11 cellular contexts compared by ENCODE assay signal in genomic region chr1:27032119-27032461, GRCh38. TPM values are rescaled to one million over a fixed set of nuclear protein-coding genes. Genes with fewer than 3 reads are reported as not detected.
DNase-seq lines count a peak whose midpoint lies in the region; ATAC-seq and TF ChIP-seq lines count a peak whose summit lies in the region.
"Had no signal": no experiment of that assay in that cellular context is flagged by ENCODE, and none has a peak within 500 bp of the region (broad histone marks: within the 10 kb centered on the region; RNA-seq: fewer than 3 reads in every experiment).

No MANE protein-coding gene starts in this region.

- H3K4me1 ChIP-seq in left ventricle myocardium inferior: peaks cover 15% of the 10 kb centered on the region
- peaks cover 15% of the 10 kb centered on the region for H3K4me1 ChIP-seq in fibroblast of lung (ENCODE audit: control insufficient read depth, extremely low read depth, insufficient read depth, low read length)
- peaks cover 14% of the 10 kb centered on the region for H3K4me1 ChIP-seq in osteoblast (ENCODE audit: insufficient read depth, low read length)

- H3K4me1 Mint-ChIP-seq in activated CD8-positive, alpha-beta memory T cell treated with anti-CD3 and anti-CD28 coated beads, Interleukin-2, amount 10 ng/mL, durations not matched to agents 7 days and 5 days: no peaks in the 10 kb centered on the region
- peaks cover 3% of the 10 kb centered on the region for H3K4me1 Mint-ChIP-seq in activated naive CD8-positive, alpha-beta T cell treated with anti-CD3 and anti-CD28 coated beads for 36 hours

- H3K4me2 ChIP-seq in fibroblast of lung (ENCODE audit: extremely low read depth, insufficient read depth, low read length): peak overlapping the region; percentile 77
- H3K4me2 ChIP-seq in osteoblast (ENCODE audit: insufficient read depth, low read length): peak overlapping the region; percentile 87
- H3K4me2 ChIP-seq: KMS-11 had no signal

- TF ChIP-seq CTCF in left ventricle myocardium inferior (IDR thresholded peaks at IDR 0.05; ENCODE audit: borderline replicate concordance): no peak
- TF ChIP-seq CTCF in fibroblast of lung (conservative IDR thresholded peaks at IDR 0.05 in 1 of 2, IDR thresholded peaks at IDR 0.05 in 1 of 2; ENCODE audit: low read depth in 1 of 2, low read length in 2 of 2): no peak
- TF ChIP-seq CTCF in osteoblast (IDR thresholded peaks at IDR 0.05; ENCODE audit: extremely low read depth, low read depth, low read length): no peak

- H3K36me3 Mint-ChIP-seq in activated CD8-positive, alpha-beta memory T cell treated with anti-CD3 and anti-CD28 coated beads, Interleukin-2, amount 10 ng/mL, durations not matched to agents 7 days and 5 days: no peaks in the 10 kb centered on the region
- no peaks in the 10 kb centered on the region for H3K36me3 Mint-ChIP-seq in activated naive CD8-positive, alpha-beta T cell treated with anti-CD3 and anti-CD28 coated beads for 36 hours

- intact Hi-C loops in left ventricle myocardium inferior (cut with micrococcal nuclease): no loop called here
- intact Hi-C loops in Right ventricle myocardium superior (cut with DNase I): no loop called here

- CTCF ChIA-PET in activated CD8-positive, alpha-beta memory T cell treated with anti-CD3 and anti-CD28 coated beads, Interleukin-2, amount 10 ng/mL, durations not matched to agents 7 days and 5 days (lab: Charles Lee): interaction anchor here (1.7 kb wide), 1 partner anchor 12 kb away, joined by 8 read pairs; no protein-coding TSS in a partner anchor

- no peaks in the 10 kb centered on the region for H3K27me3 ChIP-seq in left ventricle myocardium inferior (ENCODE audit: low read depth)
- no peaks in the 10 kb centered on the region for H3K27me3 ChIP-seq in fibroblast of lung (ENCODE audit: control insufficient read depth, insufficient read depth, low read length)
- no peaks in the 10 kb centered on the region for H3K27me3 ChIP-seq in osteoblast (ENCODE audit: insufficient read depth, low read length)

- H3K36me3 ChIP-seq in left ventricle myocardium inferior: no peaks in the 10 kb centered on the region
- no peaks in the 10 kb centered on the region for H3K36me3 ChIP-seq in fibroblast of lung (ENCODE audit: control insufficient read depth, insufficient read depth, low read length)
- H3K36me3 ChIP-seq in osteoblast (ENCODE audit: insufficient read depth, low read length): no peaks in the 10 kb centered on the region

- H3K27ac Mint-ChIP-seq in activated CD8-positive, alpha-beta memory T cell treated with anti-CD3 and anti-CD28 coated beads, Interleukin-2, amount 10 ng/mL, durations not matched to agents 7 days and 5 days: no peak overlapping the region
- no peak overlapping the region for H3K27ac Mint-ChIP-seq in activated naive CD8-positive, alpha-beta T cell treated with anti-CD3 and anti-CD28 coated beads for 36 hours

- H3K4me3 ChIP-seq in left ventricle myocardium inferior (peak overlapping the region; percentile 59), fibroblast of lung (replicated peaks in 1 of 4; ENCODE audit: control extremely low read depth in 1 of 4, insufficient read depth in 1 of 4, low read depth in 3 of 4, low read length in 4 of 4) (peak overlapping the region in 1 of 4 experiments; percentile 45), osteoblast (ENCODE audit: insufficient read depth, low read length) (peak overlapping the region; percentile 68)

- no peaks in the 10 kb centered on the region for H4K20me1 ChIP-seq in fibroblast of lung (ENCODE audit: control insufficient read depth, extremely low read depth, insufficient read depth, low read length)
- H4K20me1 ChIP-seq in osteoblast (ENCODE audit: insufficient read depth, low read length): no peaks in the 10 kb centered on the region

- H3K27ac ChIP-seq in left ventricle myocardium inferior (replicated peaks) (peak overlapping the region; percentile 78), fibroblast of lung (ENCODE audit: insufficient read depth, low read length) (no peak overlapping the region), osteoblast (ENCODE audit: low read depth, low read length) (peak overlapping the region; percentile 11)
- H3K27ac ChIP-seq: KMS-11 had no signal

- no peaks in the 10 kb centered on the region for H3K9me3 ChIP-seq in left ventricle myocardium inferior (replicated peaks)
- H3K9me3 ChIP-seq in fibroblast of lung (ENCODE audit: control insufficient read depth, insufficient read depth, low read depth, low read length): no peaks in the 10 kb centered on the region
- no peaks in the 10 kb centered on the region for H3K9me3 ChIP-seq in osteoblast (ENCODE audit: low read depth, low read length)

- H3K79me2 ChIP-seq in fibroblast of lung (ENCODE audit: control insufficient read depth, insufficient read depth, low read length): no peaks in the 10 kb centered on the region
- H3K79me2 ChIP-seq in osteoblast (ENCODE audit: insufficient read depth, low read length): no peaks in the 10 kb centered on the region

- H3K27me3 Mint-ChIP-seq in activated CD8-positive, alpha-beta memory T cell treated with anti-CD3 and anti-CD28 coated beads, Interleukin-2, amount 10 ng/mL, durations not matched to agents 7 days and 5 days: peaks cover 6% of the 10 kb centered on the region
- H3K27me3 Mint-ChIP-seq in activated naive CD8-positive, alpha-beta T cell treated with anti-CD3 and anti-CD28 coated beads for 36 hours: no peaks in the 10 kb centered on the region

- ATAC-seq in Right ventricle myocardium superior (ENCODE audit: poor library complexity): no peak
- ATAC-seq in GM19463 (IDR thresholded peaks at IDR 0.05; ENCODE audit: unreplicated experiment): no peak
- ATAC-seq in activated CD8-positive, alpha-beta memory T cell treated with anti-CD3 and anti-CD28 coated beads, Interleukin-2, amount 10 ng/mL, durations not matched to agents 7 days and 5 days: no peak
- ATAC-seq in GM19351 (IDR thresholded peaks at IDR 0.05; ENCODE audit: unreplicated experiment): no peak

- H2AFZ ChIP-seq in fibroblast of lung (ENCODE audit: low read length) (peak overlapping the region; percentile 79), osteoblast (ENCODE audit: low read length) (peak overlapping the region; percentile 96)

- DNase-seq in left ventricle myocardium inferior (no peak), Right ventricle myocardium superior (no peak), fibroblast of lung (ENCODE audit: low read depth in 2 of 2) (no peak), osteoblast (ENCODE audit: insufficient read length, low spot score, missing footprints) (no peak)
- DNase-seq in activated CD8-positive, alpha-beta memory T cell treated with anti-CD3 and anti-CD28 coated beads, Interleukin-2, amount 10 ng/mL, durations not matched to agents 7 days and 5 days: no peak
- DNase-seq in activated naive CD8-positive, alpha-beta T cell treated with anti-CD3 and anti-CD28 coated beads for 36 hours: no peak
- DNase-seq: activated CD4-positive, CD25-positive, alpha-beta regulatory T cell; activated effector memory CD4-positive, alpha-beta T cell treated with anti-CD3 and anti-CD28 coated beads, Interleukin-2, amount 50 U/mL, for 16 hours had no signal

- H3K9me3 Mint-ChIP-seq in activated CD8-positive, alpha-beta memory T cell treated with anti-CD3 and anti-CD28 coated beads, Interleukin-2, amount 10 ng/mL, durations not matched to agents 7 days and 5 days (ENCODE audit: low read depth): no peaks in the 10 kb centered on the region
- no peaks in the 10 kb centered on the region for H3K9me3 Mint-ChIP-seq in activated naive CD8-positive, alpha-beta T cell treated with anti-CD3 and anti-CD28 coated beads for 36 hours

- H3K9ac ChIP-seq in fibroblast of lung (ENCODE audit: insufficient read depth, low read length): no peak overlapping the region
- H3K9ac ChIP-seq: KMS-11 had no signal

- H3K4me3 Mint-ChIP-seq in activated CD8-positive, alpha-beta memory T cell treated with anti-CD3 and anti-CD28 coated beads, Interleukin-2, amount 10 ng/mL, durations not matched to agents 7 days and 5 days: no peak overlapping the region
- no peak overlapping the region for H3K4me3 Mint-ChIP-seq in activated naive CD8-positive, alpha-beta T cell treated with anti-CD3 and anti-CD28 coated beads for 36 hours

RNA-seq across cellular contexts. Expression of gene TENT5B, which starts 19.4 kb away (rescaled TPM):
- total RNA-seq in left ventricle myocardium inferior: 30.2 TPM
- 34.6 TPM for total RNA-seq in Right ventricle myocardium superior
- 0.50 and 1.0 TPM in 2 replicates for total RNA-seq in fibroblast of lung
- 1.9 and 9.3 TPM in 2 replicates for polyA plus RNA-seq in fibroblast of lung
- 2.0 and 10.8 TPM in 2 replicates for polyA plus RNA-seq in fibroblast of lung (2012)
- 3.7 and 13.7 TPM in 2 replicates for polyA minus RNA-seq in fibroblast of lung (ENCODE audit: low replicate concordance)
- total RNA-seq in osteoblast: 10.0 and 11.2 TPM in 2 replicates
- not detected for total RNA-seq in activated CD8-positive, alpha-beta memory T cell treated with anti-CD3 and anti-CD28 coated beads, Interleukin-2, amount 10 ng/mL, durations not matched to agents 7 days and 5 days
- total RNA-seq in activated naive CD8-positive, alpha-beta T cell treated with anti-CD3 and anti-CD28 coated beads for 36 hours: not detected

RNA-seq across cellular contexts. Expression of gene TRNP1, which starts 38.6 kb away (rescaled TPM):
- total RNA-seq in left ventricle myocardium inferior: 35.7 TPM
- 31.7 TPM for total RNA-seq in Right ventricle myocardium superior
- total RNA-seq in fibroblast of lung: 10.8 and 16.2 TPM in 2 replicates
- 32.6 and 66.9 TPM in 2 replicates for polyA plus RNA-seq in fibroblast of lung
- polyA plus RNA-seq in fibroblast of lung (2012): 27.5 and 54.1 TPM in 2 replicates
- 9.0 and 25.6 TPM in 2 replicates for polyA minus RNA-seq in fibroblast of lung (ENCODE audit: low replicate concordance)
- 6.5 TPM in 2 replicates for total RNA-seq in osteoblast
- under 1 TPM; 0.15 to 0.19 TPM for total RNA-seq in activated CD8-positive, alpha-beta memory T cell treated with anti-CD3 and anti-CD28 coated beads, Interleukin-2, amount 10 ng/mL, durations not matched to agents 7 days and 5 days
- total RNA-seq in activated naive CD8-positive, alpha-beta T cell treated with anti-CD3 and anti-CD28 coated beads for 36 hours: under 1 TPM; 0.40 to 0.64 TPM
